Comparison of ENCODE assay signal across 8 cellular contexts in the genomic region with DNA sequence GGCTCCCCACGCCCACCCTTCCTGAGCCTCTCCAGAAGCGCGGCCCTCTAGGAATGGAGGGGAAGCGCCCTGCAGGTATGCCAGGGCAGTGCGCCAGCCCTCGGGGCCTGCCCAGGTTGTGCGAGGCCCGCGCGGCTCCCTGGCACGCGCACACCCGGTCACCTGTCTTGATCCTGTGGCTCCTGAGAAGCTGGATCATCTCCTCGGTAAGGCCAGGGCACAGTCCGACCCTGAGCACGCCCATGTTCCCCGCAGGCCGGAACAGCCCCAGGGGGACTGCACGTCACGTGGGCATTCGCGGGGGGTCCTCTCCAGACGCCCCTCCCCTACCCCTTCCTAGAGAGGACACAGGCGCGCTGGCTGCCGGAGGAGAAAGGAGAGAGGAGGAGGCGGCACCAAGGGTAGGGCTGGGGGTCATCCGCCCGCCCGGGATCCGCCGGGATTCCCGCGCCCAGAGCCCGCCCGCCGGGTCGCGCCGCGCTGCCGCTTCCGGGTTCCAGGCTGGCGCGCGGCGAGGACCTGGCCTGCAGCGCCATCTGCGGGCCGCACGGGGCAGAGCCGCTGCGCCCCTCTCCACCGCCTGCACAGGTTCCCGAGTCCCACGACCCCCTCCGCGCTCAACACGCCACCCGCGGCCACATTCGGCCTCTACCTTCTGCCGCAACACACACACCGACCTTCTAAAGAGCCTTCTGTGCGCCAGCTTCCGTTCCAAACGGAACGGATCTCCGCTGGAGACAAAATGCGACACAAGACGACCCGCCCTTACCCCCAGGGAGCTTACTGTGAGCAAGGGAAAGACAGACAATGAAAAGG.
DNase-seq lines count a peak whose midpoint lies in the region; ATAC-seq and TF ChIP-seq lines count a peak whose summit lies in the region.

A gene (minus strand): TSS at position 491 of the 816 bp plus-strand sequence. CDS start 247 bp downstream, at position 244.

- peak; percentile 56 for TF ChIP-seq POLR2A in GM18951 (IDR thresholded peaks at IDR 0.05; ENCODE audit: extremely low read depth, insufficient read depth, insufficient read length)

- peak; percentile 92 for TF ChIP-seq CTCF in AG04449 (IDR thresholded peaks at IDR 0.05; ENCODE audit: insufficient read depth, low read length, missing control alignments)
- TF ChIP-seq CTCF in choroid plexus epithelial cell (conservative IDR thresholded peaks at IDR 0.05; ENCODE audit: low read depth, low read length): peak; percentile 67

- H3K4me3 ChIP-seq in AG04449 (ENCODE audit: low read depth, low read length): peak within 1 kb of the TSS; percentile 83
- peak within 1 kb of the TSS; percentile 89 for H3K4me3 ChIP-seq in choroid plexus epithelial cell (ENCODE audit: low read depth, low read length)

- peak; percentile 75 for ATAC-seq in HG03280 (IDR thresholded peaks at IDR 0.05; ENCODE audit: unreplicated experiment)

- POLR2A ChIA-PET in AG04449 (lab: Yijun Ruan, JAX): interaction anchor here (1.2 kb wide), 1 partner anchor 30 kb away, joined by 3 read pairs; no protein-coding TSS in a partner anchor

- DNase-seq in AG04449 (ENCODE audit: low read depth, low spot score) (no peak), NCI-H446 (lab: John Stamatoyannopoulos, UW) (peak; percentile 42 to 83), choroid plexus epithelial cell (ENCODE audit: low read depth) (peak; percentile 66), kidney glomerular epithelial cell (lab: John Stamatoyannopoulos, UW) (peak; percentile 55)
- DNase-seq in activated CD4-positive, alpha-beta T cell treated with anti-CD3 and anti-CD28 coated beads for 24 hours (ENCODE audit: low read depth in 2 of 2): peak; percentile 63 to 66
- peak; percentile 41 to 61 for DNase-seq in stimulated activated CD4-positive, alpha-beta T cell treated with anti-CD3 and anti-CD28 coated beads, Interleukin-1b, Interleukin-23, amount 100 ng/mL, for 1 hour (ENCODE audit: low read depth in 2 of 2)

- in situ Hi-C loops in GM18951 (cut with MboI; ENCODE audit: low sequenced_read_pairs, unreplicated experiment): loop anchor here (5.0 to 25.0 kb wide), 2 partner anchors 582 to 697 kb away; no protein-coding TSS in a partner anchor

- CTCF ChIA-PET in AG04449 (lab: Yijun Ruan, JAX): interaction anchor here (0.6 to 7.0 kb wide), 39 partner anchors 9 to 752 kb away, joined by 3 to 142 read pairs (median 5); a partner anchor contains a TSS
